1 cellular context compared by ENCODE assay signal in the genomic region with DNA sequence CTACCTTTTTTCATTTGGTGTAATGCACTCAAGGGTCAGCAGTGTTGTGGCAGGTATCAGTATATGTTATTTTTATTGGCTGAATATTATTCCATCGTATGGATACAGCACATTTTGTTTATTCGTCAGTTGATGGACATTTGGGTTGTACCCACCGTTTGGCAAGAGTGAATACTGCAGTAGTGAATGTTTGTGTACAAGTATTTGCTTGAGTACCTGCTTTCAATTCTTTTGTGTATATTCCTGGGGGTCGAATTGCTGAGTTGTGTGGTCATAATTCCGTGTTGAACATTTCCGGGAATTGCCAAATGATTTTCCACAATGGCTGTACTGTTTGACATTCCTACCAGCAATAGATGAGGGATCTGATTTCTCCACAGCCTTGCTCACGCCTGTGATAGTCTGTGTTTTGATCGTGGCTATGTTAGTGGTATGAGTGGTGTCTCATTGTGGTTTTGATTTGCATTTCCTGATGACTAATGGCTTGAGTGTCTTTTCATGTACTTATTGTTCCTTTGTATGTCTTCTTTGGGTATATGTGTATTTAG.
TF ChIP-seq lines count a peak whose summit lies in the region.

No MANE protein-coding gene starts in this region.

TF ChIP-seq in HepG2, 621 proteins besides CTCF, POLR2A, EP300 and RAD21 (continued from another document and continues in another):
- TF ChIP-seq, protein P1, sequence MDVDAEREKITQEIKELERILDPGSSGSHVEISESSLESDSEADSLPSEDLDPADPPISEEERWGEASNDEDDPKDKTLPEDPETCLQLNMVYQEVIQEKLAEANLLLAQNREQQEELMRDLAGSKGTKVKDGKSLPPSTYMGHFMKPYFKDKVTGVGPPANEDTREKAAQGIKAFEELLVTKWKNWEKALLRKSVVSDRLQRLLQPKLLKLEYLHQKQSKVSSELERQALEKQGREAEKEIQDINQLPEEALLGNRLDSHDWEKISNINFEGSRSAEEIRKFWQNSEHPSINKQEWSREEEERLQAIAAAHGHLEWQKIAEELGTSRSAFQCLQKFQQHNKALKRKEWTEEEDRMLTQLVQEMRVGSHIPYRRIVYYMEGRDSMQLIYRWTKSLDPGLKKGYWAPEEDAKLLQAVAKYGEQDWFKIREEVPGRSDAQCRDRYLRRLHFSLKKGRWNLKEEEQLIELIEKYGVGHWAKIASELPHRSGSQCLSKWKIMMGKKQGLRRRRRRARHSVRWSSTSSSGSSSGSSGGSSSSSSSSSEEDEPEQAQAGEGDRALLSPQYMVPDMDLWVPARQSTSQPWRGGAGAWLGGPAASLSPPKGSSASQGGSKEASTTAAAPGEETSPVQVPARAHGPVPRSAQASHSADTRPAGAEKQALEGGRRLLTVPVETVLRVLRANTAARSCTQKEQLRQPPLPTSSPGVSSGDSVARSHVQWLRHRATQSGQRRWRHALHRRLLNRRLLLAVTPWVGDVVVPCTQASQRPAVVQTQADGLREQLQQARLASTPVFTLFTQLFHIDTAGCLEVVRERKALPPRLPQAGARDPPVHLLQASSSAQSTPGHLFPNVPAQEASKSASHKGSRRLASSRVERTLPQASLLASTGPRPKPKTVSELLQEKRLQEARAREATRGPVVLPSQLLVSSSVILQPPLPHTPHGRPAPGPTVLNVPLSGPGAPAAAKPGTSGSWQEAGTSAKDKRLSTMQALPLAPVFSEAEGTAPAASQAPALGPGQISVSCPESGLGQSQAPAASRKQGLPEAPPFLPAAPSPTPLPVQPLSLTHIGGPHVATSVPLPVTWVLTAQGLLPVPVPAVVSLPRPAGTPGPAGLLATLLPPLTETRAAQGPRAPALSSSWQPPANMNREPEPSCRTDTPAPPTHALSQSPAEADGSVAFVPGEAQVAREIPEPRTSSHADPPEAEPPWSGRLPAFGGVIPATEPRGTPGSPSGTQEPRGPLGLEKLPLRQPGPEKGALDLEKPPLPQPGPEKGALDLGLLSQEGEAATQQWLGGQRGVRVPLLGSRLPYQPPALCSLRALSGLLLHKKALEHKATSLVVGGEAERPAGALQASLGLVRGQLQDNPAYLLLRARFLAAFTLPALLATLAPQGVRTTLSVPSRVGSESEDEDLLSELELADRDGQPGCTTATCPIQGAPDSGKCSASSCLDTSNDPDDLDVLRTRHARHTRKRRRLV (CRISPR knock-in tag; IDR thresholded peaks at IDR 0.05) = no peak
- peak; percentile 72; the same call in 1 of the 2 replicates for TF ChIP-seq BCL6 (CRISPR knock-in tag; IDR thresholded peaks at IDR 0.05)
- TF ChIP-seq ZNF749 (CRISPR knock-in tag; IDR thresholded peaks at IDR 0.05; ENCODE audit: borderline replicate concordance) = no peak
- TF ChIP-seq, protein P2, sequence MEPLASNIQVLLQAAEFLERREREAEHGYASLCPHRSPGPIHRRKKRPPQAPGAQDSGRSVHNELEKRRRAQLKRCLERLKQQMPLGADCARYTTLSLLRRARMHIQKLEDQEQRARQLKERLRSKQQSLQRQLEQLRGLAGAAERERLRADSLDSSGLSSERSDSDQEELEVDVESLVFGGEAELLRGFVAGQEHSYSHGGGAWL (CRISPR knock-in tag; IDR thresholded peaks at IDR 0.05) = no peak
- peak; percentile 68 for TF ChIP-seq ATF7 (IDR thresholded peaks at IDR 0.05)
- TF ChIP-seq ATF7 (CRISPR knock-in tag; IDR thresholded peaks at IDR 0.05) = peak; percentile 74; the same call in 1 of the 2 replicates
- no peak for TF ChIP-seq SATB2 (CRISPR knock-in tag; IDR thresholded peaks at IDR 0.05)
- TF ChIP-seq MAFF (IDR thresholded peaks at IDR 0.05; ENCODE audit: low read depth, low read length) = 0 out of 2 replicates have a peak, but pooled peaks have one; percentile 34
- no peak for TF ChIP-seq ARNT (IDR thresholded peaks at IDR 0.05)
- no peak for TF ChIP-seq ZNF605 (CRISPR knock-in tag; IDR thresholded peaks at IDR 0.05)
- TF ChIP-seq CHD2 (IDR thresholded peaks at IDR 0.05; ENCODE audit: low read depth, low read length) = no peak
- no peak for TF ChIP-seq ZMAT3 (CRISPR knock-in tag; conservative IDR thresholded peaks at IDR 0.05)
- TF ChIP-seq TCF12 (IDR thresholded peaks at IDR 0.05) = no peak
- TF ChIP-seq TCF12 (CRISPR knock-in tag; IDR thresholded peaks at IDR 0.05) = no peak
- peak; percentile 67 for TF ChIP-seq RARA (CRISPR knock-in tag; IDR thresholded peaks at IDR 0.05)
- peak; percentile 39; the same call in 1 of the 2 replicates for TF ChIP-seq TCF7 (IDR thresholded peaks at IDR 0.05; ENCODE audit: low read depth)
- no peak for TF ChIP-seq ZNF232 (CRISPR knock-in tag; IDR thresholded peaks at IDR 0.05; ENCODE audit: borderline replicate concordance)
- TF ChIP-seq BRCA1 (CRISPR knock-in tag; IDR thresholded peaks at IDR 0.05) = no peak
- TF ChIP-seq, protein P3, sequence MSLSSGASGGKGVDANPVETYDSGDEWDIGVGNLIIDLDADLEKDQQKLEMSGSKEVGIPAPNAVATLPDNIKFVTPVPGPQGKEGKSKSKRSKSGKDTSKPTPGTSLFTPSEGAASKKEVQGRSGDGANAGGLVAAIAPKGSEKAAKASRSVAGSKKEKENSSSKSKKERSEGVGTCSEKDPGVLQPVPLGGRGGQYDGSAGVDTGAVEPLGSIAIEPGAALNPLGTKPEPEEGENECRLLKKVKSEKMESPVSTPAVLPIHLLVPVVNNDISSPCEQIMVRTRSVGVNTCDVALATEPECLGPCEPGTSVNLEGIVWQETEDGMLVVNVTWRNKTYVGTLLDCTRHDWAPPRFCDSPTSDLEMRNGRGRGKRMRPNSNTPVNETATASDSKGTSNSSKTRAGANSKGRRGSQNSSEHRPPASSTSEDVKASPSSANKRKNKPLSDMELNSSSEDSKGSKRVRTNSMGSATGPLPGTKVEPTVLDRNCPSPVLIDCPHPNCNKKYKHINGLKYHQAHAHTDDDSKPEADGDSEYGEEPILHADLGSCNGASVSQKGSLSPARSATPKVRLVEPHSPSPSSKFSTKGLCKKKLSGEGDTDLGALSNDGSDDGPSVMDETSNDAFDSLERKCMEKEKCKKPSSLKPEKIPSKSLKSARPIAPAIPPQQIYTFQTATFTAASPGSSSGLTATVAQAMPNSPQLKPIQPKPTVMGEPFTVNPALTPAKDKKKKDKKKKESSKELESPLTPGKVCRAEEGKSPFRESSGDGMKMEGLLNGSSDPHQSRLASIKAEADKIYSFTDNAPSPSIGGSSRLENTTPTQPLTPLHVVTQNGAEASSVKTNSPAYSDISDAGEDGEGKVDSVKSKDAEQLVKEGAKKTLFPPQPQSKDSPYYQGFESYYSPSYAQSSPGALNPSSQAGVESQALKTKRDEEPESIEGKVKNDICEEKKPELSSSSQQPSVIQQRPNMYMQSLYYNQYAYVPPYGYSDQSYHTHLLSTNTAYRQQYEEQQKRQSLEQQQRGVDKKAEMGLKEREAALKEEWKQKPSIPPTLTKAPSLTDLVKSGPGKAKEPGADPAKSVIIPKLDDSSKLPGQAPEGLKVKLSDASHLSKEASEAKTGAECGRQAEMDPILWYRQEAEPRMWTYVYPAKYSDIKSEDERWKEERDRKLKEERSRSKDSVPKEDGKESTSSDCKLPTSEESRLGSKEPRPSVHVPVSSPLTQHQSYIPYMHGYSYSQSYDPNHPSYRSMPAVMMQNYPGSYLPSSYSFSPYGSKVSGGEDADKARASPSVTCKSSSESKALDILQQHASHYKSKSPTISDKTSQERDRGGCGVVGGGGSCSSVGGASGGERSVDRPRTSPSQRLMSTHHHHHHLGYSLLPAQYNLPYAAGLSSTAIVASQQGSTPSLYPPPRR (CRISPR knock-in tag; IDR thresholded peaks at IDR 0.05; ENCODE audit: borderline replicate concordance) = no peak
- no peak for TF ChIP-seq ZFP82 (CRISPR knock-in tag; IDR thresholded peaks at IDR 0.05; ENCODE audit: borderline replicate concordance)
- no peak for TF ChIP-seq MTA3 (CRISPR knock-in tag; IDR thresholded peaks at IDR 0.05)
- TF ChIP-seq BHLHE40 (IDR thresholded peaks at IDR 0.05; ENCODE audit: low read length) = peak; percentile 60; the same call in 1 of the 2 replicates
- TF ChIP-seq, protein P4, sequence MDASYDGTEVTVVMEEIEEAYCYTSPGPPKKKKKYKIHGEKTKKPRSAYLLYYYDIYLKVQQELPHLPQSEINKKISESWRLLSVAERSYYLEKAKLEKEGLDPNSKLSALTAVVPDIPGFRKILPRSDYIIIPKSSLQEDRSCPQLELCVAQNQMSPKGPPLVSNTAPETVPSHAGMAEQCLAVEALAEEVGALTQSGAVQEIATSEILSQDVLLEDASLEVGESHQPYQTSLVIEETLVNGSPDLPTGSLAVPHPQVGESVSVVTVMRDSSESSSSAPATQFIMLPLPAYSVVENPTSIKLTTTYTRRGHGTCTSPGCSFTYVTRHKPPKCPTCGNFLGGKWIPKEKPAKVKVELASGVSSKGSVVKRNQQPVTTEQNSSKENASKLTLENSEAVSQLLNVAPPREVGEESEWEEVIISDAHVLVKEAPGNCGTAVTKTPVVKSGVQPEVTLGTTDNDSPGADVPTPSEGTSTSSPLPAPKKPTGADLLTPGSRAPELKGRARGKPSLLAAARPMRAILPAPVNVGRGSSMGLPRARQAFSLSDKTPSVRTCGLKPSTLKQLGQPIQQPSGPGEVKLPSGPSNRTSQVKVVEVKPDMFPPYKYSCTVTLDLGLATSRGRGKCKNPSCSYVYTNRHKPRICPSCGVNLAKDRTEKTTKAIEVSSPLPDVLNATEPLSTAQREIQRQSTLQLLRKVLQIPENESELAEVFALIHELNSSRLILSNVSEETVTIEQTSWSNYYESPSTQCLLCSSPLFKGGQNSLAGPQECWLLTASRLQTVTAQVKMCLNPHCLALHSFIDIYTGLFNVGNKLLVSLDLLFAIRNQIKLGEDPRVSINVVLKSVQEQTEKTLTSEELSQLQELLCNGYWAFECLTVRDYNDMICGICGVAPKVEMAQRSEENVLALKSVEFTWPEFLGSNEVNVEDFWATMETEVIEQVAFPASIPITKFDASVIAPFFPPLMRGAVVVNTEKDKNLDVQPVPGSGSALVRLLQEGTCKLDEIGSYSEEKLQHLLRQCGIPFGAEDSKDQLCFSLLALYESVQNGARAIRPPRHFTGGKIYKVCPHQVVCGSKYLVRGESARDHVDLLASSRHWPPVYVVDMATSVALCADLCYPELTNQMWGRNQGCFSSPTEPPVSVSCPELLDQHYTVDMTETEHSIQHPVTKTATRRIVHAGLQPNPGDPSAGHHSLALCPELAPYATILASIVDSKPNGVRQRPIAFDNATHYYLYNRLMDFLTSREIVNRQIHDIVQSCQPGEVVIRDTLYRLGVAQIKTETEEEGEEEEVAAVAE (CRISPR knock-in tag; IDR thresholded peaks at IDR 0.05; ENCODE audit: borderline replicate concordance) = no peak
- TF ChIP-seq, protein P5, sequence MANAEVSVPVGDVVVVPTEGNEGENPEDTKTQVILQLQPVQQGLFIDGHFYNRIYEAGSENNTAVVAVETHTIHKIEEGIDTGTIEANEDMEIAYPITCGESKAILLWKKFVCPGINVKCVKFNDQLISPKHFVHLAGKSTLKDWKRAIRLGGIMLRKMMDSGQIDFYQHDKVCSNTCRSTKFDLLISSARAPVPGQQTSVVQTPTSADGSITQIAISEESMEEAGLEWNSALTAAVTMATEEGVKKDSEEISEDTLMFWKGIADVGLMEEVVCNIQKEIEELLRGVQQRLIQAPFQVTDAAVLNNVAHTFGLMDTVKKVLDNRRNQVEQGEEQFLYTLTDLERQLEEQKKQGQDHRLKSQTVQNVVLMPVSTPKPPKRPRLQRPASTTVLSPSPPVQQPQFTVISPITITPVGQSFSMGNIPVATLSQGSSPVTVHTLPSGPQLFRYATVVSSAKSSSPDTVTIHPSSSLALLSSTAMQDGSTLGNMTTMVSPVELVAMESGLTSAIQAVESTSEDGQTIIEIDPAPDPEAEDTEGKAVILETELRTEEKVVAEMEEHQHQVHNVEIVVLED (CRISPR knock-in tag; IDR thresholded peaks at IDR 0.05; ENCODE audit: borderline replicate concordance) = no peak
- TF ChIP-seq, protein P6, sequence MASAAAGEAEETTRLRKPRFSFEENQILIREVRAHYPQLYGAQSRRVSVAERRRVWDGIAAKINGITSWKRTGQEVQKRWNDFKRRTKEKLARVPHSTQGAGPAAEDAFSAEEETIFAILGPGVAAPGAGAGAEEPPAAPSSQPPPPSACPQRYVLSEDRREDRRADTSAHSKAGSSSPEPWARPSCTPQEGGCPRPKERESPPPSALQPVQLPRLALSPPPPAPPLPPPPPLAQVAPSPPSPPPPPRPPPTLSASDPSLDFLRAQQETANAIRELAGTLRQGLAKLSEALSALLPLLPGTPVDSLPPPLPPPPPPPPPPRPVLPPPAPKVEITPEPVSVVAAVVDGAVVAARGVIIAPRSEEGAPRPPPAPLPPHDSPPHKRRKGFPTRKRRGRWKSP (CRISPR knock-in tag; IDR thresholded peaks at IDR 0.05) = peak; percentile 76; the same call in 1 of the 2 replicates
- no peak for TF ChIP-seq ZFP62 (CRISPR knock-in tag; IDR thresholded peaks at IDR 0.05)
- no peak for TF ChIP-seq ZNF777 (CRISPR knock-in tag; IDR thresholded peaks at IDR 0.05)
- TF ChIP-seq, protein P7, sequence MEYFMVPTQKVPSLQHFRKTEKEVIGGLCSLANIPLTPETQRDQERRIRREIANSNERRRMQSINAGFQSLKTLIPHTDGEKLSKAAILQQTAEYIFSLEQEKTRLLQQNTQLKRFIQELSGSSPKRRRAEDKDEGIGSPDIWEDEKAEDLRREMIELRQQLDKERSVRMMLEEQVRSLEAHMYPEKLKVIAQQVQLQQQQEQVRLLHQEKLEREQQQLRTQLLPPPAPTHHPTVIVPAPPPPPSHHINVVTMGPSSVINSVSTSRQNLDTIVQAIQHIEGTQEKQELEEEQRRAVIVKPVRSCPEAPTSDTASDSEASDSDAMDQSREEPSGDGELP (IDR thresholded peaks at IDR 0.05; ENCODE audit: borderline replicate concordance, low read depth) = no peak; the same call in 1 of the 2 replicates
- TF ChIP-seq, protein P8, sequence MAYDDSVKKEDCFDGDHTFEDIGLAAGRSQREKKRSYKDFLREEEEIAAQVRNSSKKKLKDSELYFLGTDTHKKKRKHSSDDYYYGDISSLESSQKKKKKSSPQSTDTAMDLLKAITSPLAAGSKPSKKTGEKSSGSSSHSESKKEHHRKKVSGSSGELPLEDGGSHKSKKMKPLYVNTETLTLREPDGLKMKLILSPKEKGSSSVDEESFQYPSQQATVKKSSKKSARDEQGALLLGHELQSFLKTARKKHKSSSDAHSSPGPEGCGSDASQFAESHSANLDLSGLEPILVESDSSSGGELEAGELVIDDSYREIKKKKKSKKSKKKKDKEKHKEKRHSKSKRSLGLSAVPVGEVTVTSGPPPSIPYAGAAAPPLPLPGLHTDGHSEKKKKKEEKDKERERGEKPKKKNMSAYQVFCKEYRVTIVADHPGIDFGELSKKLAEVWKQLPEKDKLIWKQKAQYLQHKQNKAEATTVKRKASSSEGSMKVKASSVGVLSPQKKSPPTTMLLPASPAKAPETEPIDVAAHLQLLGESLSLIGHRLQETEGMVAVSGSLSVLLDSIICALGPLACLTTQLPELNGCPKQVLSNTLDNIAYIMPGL (CRISPR knock-in tag; IDR thresholded peaks at IDR 0.05; ENCODE audit: borderline replicate concordance in 1 of 2, low read depth in 1 of 2) = no peak; a peak in 1 of 4 replicates
